In the genomic region with DNA sequence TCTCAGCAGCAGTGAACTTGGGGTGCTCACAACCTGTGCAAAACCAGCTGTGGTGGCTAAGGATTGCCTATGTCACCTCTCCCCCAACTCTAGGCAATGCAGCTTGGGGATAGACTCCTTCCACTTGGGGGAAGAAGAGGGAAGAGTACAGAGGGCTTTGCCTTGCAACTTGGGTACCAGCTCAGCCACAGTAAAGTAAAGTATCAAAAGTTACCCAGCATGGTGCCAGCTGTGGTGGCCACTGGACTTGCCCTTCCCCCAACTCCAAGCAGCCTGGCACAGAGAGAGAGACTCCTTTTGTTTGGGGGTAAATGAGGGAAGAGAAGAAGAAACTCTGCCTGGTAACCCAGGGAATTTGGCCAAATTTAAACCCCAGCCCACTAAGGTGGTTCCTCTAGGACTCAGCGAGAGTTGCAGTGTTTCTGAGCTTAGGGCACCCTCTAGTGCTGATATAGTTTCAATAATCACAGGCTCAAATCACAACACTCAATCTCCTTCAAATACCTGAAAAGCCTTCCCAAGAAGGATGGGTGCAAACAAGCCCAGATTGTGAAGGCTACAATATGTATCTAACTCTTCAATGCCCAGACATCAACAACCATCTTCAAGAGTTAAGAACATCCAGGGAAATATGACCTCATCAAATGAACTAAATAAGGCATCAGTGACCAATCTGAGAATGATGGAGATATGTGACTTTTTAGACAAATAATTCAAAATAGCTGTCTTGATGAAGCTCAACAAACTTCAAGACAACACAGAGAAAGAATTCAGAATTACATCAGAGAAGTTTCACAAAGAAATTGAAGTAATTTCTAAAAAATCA, we compare ENCODE assay signal across 8 cellular contexts. TPM values are rescaled to one million over a fixed set of nuclear protein-coding genes. Genes with fewer than 3 reads are reported as not detected.
DNase-seq lines count a peak whose midpoint lies in the region; ATAC-seq, FAIRE-seq and TF ChIP-seq lines count a peak whose summit lies in the region.

No MANE protein-coding gene starts in this region.

- POLR2A ChIA-PET in A549 (lab: Yijun Ruan, JAX), result no interaction called here

- in situ Hi-C loops in GM13977 (cut with MboI; ENCODE audit: low pct_unique_long_range_greater_than_20kb, low sequenced_read_pairs, unreplicated experiment), result loop anchor here (10.0 kb wide), 1 partner anchor 115 kb away; no protein-coding TSS in a partner anchor

- no peaks in the 10 kb centered on the region for H3K36me3 ChIP-seq in OCI-LY1 (ENCODE audit: insufficient read depth, low read length)

- no peaks in the 10 kb centered on the region for H3K9me2 ChIP-seq in OCI-LY1 (ENCODE audit: low read depth, low read length)

- peak; percentile 49 to 51 for DNase-seq in A549 (ENCODE audit: low read depth in 1 of 2, low spot score in 1 of 2)
- DNase-seq in GM13977 (ENCODE audit: low spot score), result peak; percentile 17
- peak; percentile 29 for DNase-seq in foreskin melanocyte
- no peak for DNase-seq in activated CD4-positive, alpha-beta T cell treated with anti-CD3 and anti-CD28 coated beads, Interleukin-2, amount 50 U/mL, for 1 hour

- no peak overlapping the region for H3K4me2 ChIP-seq in A549
- H3K4me2 ChIP-seq in OCI-LY1 (ENCODE audit: low read length), result no peak overlapping the region

- no peak overlapping the region for H2AFZ ChIP-seq in OCI-LY1 (ENCODE audit: low read length)

- no peaks in the 10 kb centered on the region for H3F3A ChIP-seq in OCI-LY1 (ENCODE audit: insufficient read depth, low read length)

- peak; percentile 73 for FAIRE-seq in A549 (lab: Jason Lieb, UNC)

- CTCF ChIA-PET in A549 (lab: Yijun Ruan, JAX), result interaction anchor here (0.6 to 1.8 kb wide), 11 partner anchors 8 to 111 kb away, joined by 3 to 8 read pairs (median 4); a partner anchor contains a TSS

- no peak for TF ChIP-seq EP300 in A549 (IDR thresholded peaks at IDR 0.05)

- H3K4me1 ChIP-seq in A549 (no peaks in the 10 kb centered on the region), OCI-LY1 (ENCODE audit: insufficient read depth, low read length, severe bottlenecking) (no peaks in the 10 kb centered on the region)

- ATAC-seq in A549 (peak; percentile 90 to 94), HG03469 (IDR thresholded peaks at IDR 0.05; ENCODE audit: unreplicated experiment) (no peak), GM18861 (IDR thresholded peaks at IDR 0.05; ENCODE audit: unreplicated experiment) (no peak), GM21423 (IDR thresholded peaks at IDR 0.05; ENCODE audit: unreplicated experiment) (no peak)

- WGBS in A549 (ENCODE audit: missing lambda C conversion rate), result 0% methylated on average over 1 of the region's 1 CpG

- no peaks in the 10 kb centered on the region for H3K27me3 ChIP-seq in OCI-LY1 (ENCODE audit: insufficient read depth, low read length)

- TF ChIP-seq RAD21 in A549 (conservative IDR thresholded peaks at IDR 0.05 in 1 of 2, IDR thresholded peaks at IDR 0.05 in 1 of 2), result peak; percentile 78 to 84

- peak; percentile 69 for TF ChIP-seq CTCF in A549 (IDR thresholded peaks at IDR 0.05)
- peak; percentile 49 for TF ChIP-seq CTCF in GM13977 (IDR thresholded peaks at IDR 0.05; ENCODE audit: extremely low read depth, insufficient read depth, missing control alignments)
- TF ChIP-seq CTCF in OCI-LY1 (IDR thresholded peaks at IDR 0.05; ENCODE audit: low read length), result peak; percentile 49

- no peak overlapping the region for H3K9ac ChIP-seq in OCI-LY1 (ENCODE audit: low read length)

- H3K4me3 ChIP-seq in A549 (no peak overlapping the region), OCI-LY1 (ENCODE audit: low read depth, low read length, poor library complexity, severe bottlenecking) (no peak overlapping the region)

- no peaks in the 10 kb centered on the region for H3K79me2 ChIP-seq in OCI-LY1 (ENCODE audit: insufficient read depth, low read length)

- no peak for TF ChIP-seq POLR2A in A549 (IDR thresholded peaks at IDR 0.05; ENCODE audit: low read length)

- no peak overlapping the region for H3K27ac ChIP-seq in A549
- H3K27ac ChIP-seq in OCI-LY1 (ENCODE audit: low read depth, low read length, poor library complexity, severe bottlenecking), result no peak overlapping the region

- H3K9me3 ChIP-seq in A549 (no peaks in the 10 kb centered on the region), OCI-LY1 (ENCODE audit: low read length) (no peaks in the 10 kb centered on the region)

- no peaks in the 10 kb centered on the region for H4K20me1 ChIP-seq in OCI-LY1 (ENCODE audit: insufficient read depth, low read length)

TF ChIP-seq in A549, 52 proteins besides CTCF, POLR2A, EP300 and RAD21:
- TF ChIP-seq SMC3 (IDR thresholded peaks at IDR 0.05) (peak; percentile 53), TP53 (CRISPR knock-in tag; IDR thresholded peaks at IDR 0.05) (no peak)

RNA-seq across cellular contexts. Expression of a gene that starts 7.6 kb away (rescaled TPM):
- polyA plus RNA-seq in A549 (2011; rRNA removed), result not detected in 2 replicates
- polyA plus RNA-seq in A549 (2012; cell fraction: cytosol; rRNA removed), result not detected in 2 replicates
- polyA plus RNA-seq in A549 (2012; cell fraction: nucleus; rRNA removed), result not detected in 2 replicates
- polyA plus RNA-seq in A549 (2017; fragmentation: RNase III; extraction: RNeasy Plus Mini Kit Qiagen cat#74134 plus additional on column Dnase treatment), result not detected in 3 replicates
- not detected in 2 replicates for polyA minus RNA-seq in A549 (2011; rRNA and poly(A)+ RNA removed)

RNA-seq across cellular contexts. Expression of a gene that starts 30.0 kb away (rescaled TPM):
- not detected in 2 replicates for polyA plus RNA-seq in A549 (2011; rRNA removed)
- not detected in 2 replicates for polyA plus RNA-seq in A549 (2012; cell fraction: cytosol; rRNA removed)
- not detected in 2 replicates for polyA plus RNA-seq in A549 (2012; cell fraction: nucleus; rRNA removed)
- polyA plus RNA-seq in A549 (2017; fragmentation: RNase III; extraction: RNeasy Plus Mini Kit Qiagen cat#74134 plus additional on column Dnase treatment), result not detected in 3 replicates
- polyA minus RNA-seq in A549 (2011; rRNA and poly(A)+ RNA removed), result not detected in 2 replicates

RNA-seq across cellular contexts. Expression of a gene that starts 38.0 kb away (rescaled TPM):
- polyA plus RNA-seq in A549 (2011; rRNA removed) (not detected in 2 replicates), A549 (2017; fragmentation: RNase III; extraction: RNeasy Plus Mini Kit Qiagen cat#74134 plus additional on column Dnase treatment) (not detected in 3 replicates)
- not detected in 2 replicates for polyA plus RNA-seq in A549 (2012; cell fraction: cytosol; rRNA removed)
- not detected in 2 replicates for polyA plus RNA-seq in A549 (2012; cell fraction: nucleus; rRNA removed)
- polyA minus RNA-seq in A549 (2011; rRNA and poly(A)+ RNA removed), result not detected in 2 replicates

Comparison
In these comparisons a context has a peak if more than half of its experiments do, and no peak if none do; other contexts are left out.
1. ATAC-seq: peak in A549 (2 of 2); none in HG03469 (single experiment), GM18861 (single experiment) and GM21423 (single experiment).
2. Peak in every context shown above with its lines, with median percentiles within 50 percentile points of each other: CTCF ChIP-seq.